16 cellular contexts compared by ENCODE assay signal in the genomic region with DNA sequence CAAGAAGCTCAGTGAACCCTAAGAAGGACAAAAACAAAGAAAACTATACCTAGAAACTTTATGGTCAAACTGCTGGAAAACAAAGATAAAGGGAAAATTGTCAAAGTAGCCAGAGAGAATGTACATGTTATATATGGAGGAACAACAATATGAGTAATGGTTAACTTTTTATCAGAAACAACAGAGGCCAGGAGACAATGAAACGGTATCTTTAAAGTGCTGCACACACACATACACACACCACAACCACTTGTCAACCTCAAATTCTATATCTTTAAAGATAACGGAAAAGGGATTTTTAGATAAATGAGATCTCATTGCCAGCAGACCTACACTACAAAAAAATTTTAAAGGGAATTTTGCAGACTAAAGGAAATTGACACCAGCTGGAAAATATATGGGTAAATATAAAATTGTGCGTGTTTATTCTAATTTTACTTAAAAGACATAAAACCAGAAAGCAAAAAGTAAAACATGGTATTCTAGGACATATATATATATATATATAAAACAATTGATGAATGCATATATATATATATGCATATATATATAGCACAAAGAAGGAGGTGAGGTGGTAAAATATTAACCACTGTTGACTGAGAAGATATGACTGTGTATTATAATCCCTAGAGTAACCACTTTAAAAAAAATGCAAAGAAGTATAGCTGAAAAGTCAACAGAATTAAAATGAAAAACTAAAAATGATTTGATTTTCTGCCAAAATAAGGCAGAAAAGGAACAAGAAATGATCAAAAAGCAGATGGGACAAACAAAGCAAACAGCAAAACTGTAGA.
DNase-seq lines count a peak whose midpoint lies in the region; ATAC-seq, FAIRE-seq and TF ChIP-seq lines count a peak whose summit lies in the region.
"Had no signal": no experiment of that assay in that cellular context is flagged by ENCODE, and none has a peak within 500 bp of the region (broad histone marks: within the 10 kb centered on the region; RNA-seq: fewer than 3 reads in every experiment).

No MANE protein-coding gene starts in this region.

- H3K36me3 ChIP-seq in OCI-LY1 (ENCODE audit: insufficient read depth, low read length) (0 out of 2 replicates have a peak, but pooled peaks cover 6% of the 10 kb centered on the region), GM12878 (ENCODE audit: control insufficient read depth in 2 of 2, insufficient read depth in 2 of 2, low read length in 1 of 2) (no peaks in the 10 kb centered on the region), gastroesophageal sphincter (no peaks in the 10 kb centered on the region)
- H3K36me3 ChIP-seq: Peyer's patch had no signal

- POLR2A ChIA-PET in GM12878 (lab: Charles Lee), result interaction anchor here (0.6 kb wide), 1 partner anchor 152 kb away, joined by 3 read pairs; no protein-coding TSS in a partner anchor

- BruUV-seq in GM12878 (replicated peaks; lab: Mats Ljungman, UMichigan), result no TSS peak

- intact Hi-C loops in GM12878 (cut with micrococcal nuclease; ENCODE audit: unreplicated experiment), result no loop called here

- no peak for DNase-seq in GM12878 (ENCODE audit: low read depth, low spot score)
- no peak for DNase-seq in cerebellar nuclear complex (lab: John Stamatoyannopoulos, UW)
- no peak for DNase-seq in stimulated activated CD4-positive, alpha-beta T cell treated with anti-CD3 and anti-CD28 coated beads, Interleukin-12 subunit alpha, Interleukin-12 subunit beta, amount 100 ng/mL, for 4 hours
- DNase-seq: ACHN, Caco-2, GOT3, NCI-H187 treated with DMSO at 0.1 percent for 48 hours, NCI-H446 treated with DMSO at 0.1 percent for 48 hours, Peyer's patch had no signal

- TF ChIP-seq POLR2A in GM12878 (IDR thresholded peaks at IDR 0.05; ENCODE audit: low read depth, low read length), result no peak
- no peak for TF ChIP-seq POLR2A in gastroesophageal sphincter (IDR thresholded peaks at IDR 0.05)

- H2AFZ ChIP-seq in OCI-LY1 (ENCODE audit: low read length), result no peak overlapping the region
- no peak overlapping the region for H2AFZ ChIP-seq in GM12878 (ENCODE audit: control insufficient read depth, low read depth, low read length)

- H3K4me3 ChIP-seq in OCI-LY1 (ENCODE audit: low read depth, low read length, poor library complexity, severe bottlenecking) (no peak overlapping the region), GM12878 (no peak overlapping the region), gastroesophageal sphincter (no peak overlapping the region)
- H3K4me3 ChIP-seq: Peyer's patch, SK-N-MC had no signal

- ATAC-seq in GM18511 (IDR thresholded peaks at IDR 0.05; ENCODE audit: unreplicated experiment), result peak; percentile 48
- peak; percentile 48 for ATAC-seq in HG03135 (IDR thresholded peaks at IDR 0.05; ENCODE audit: unreplicated experiment)
- ATAC-seq in GM12878, result peak; percentile 61
- no peak for ATAC-seq in gastroesophageal sphincter
- ATAC-seq in GM21576 (IDR thresholded peaks at IDR 0.05; ENCODE audit: unreplicated experiment), result no peak
- ATAC-seq: Right ventricle myocardium inferior had no signal

- no peaks in the 10 kb centered on the region for H3K27me3 ChIP-seq in OCI-LY1 (ENCODE audit: insufficient read depth, low read length)
- no peaks in the 10 kb centered on the region for H3K27me3 ChIP-seq in GM12878 (replicated peaks in 1 of 2; ENCODE audit: control insufficient read depth in 2 of 2, insufficient read depth in 2 of 2, low read length in 1 of 2)
- no peaks in the 10 kb centered on the region for H3K27me3 ChIP-seq in gastroesophageal sphincter
- H3K27me3 ChIP-seq: Peyer's patch had no signal

- RAD21 ChIA-PET in GM12878 (lab: Charles Lee; ENCODE audit: unreplicated experiment), result interaction anchor here (0.8 to 2.5 kb wide), 5 partner anchors 55 to 1001 kb away, joined by 3 to 11 read pairs (median 4); no protein-coding TSS in a partner anchor

- H3K4me2 ChIP-seq in OCI-LY1 (ENCODE audit: low read length), result peak overlapping the region; percentile 11
- H3K4me2 ChIP-seq in GM12878 (ENCODE audit: control insufficient read depth, insufficient read depth), result no peak overlapping the region

- CTCF ChIA-PET in GM12878 (lab: Yijun Ruan, JAX), result interaction anchor here (0.6 to 3.1 kb wide), 9 partner anchors 14 to 457 kb away, joined by 3 to 19 read pairs (median 3); no protein-coding TSS in a partner anchor

- SMC1A ChIA-PET in GM12878 (lab: Charles Lee; ENCODE audit: uncharacterized antibody, unreplicated experiment), result interaction anchor here (0.6 to 3.3 kb wide), 15 partner anchors 12 to 820 kb away, joined by 3 to 15 read pairs (median 4); no protein-coding TSS in a partner anchor

- no peaks in the 10 kb centered on the region for H3F3A ChIP-seq in OCI-LY1 (ENCODE audit: insufficient read depth, low read length)

- no peak for TF ChIP-seq RAD21 in GM12878 (IDR thresholded peaks at IDR 0.05; ENCODE audit: insufficient read depth, low read depth, low read length)

- H3K4me1 ChIP-seq in OCI-LY1 (ENCODE audit: insufficient read depth, low read length, severe bottlenecking), result peaks cover 59% of the 10 kb centered on the region
- peaks cover 11% of the 10 kb centered on the region for H3K4me1 ChIP-seq in GM12878 (ENCODE audit: control insufficient read depth, insufficient read depth, low read length)
- H3K4me1 ChIP-seq in gastroesophageal sphincter, result no peaks in the 10 kb centered on the region
- H3K4me1 ChIP-seq: Peyer's patch had no signal

- 91% methylated on average over 3 of the region's 3 CpGs for WGBS in GM12878 (ENCODE audit: insufficient coverage, insufficient replicate concordance, low lambda C conversion rate, missing lambda C conversion rate)
- WGBS in gastroesophageal sphincter (ENCODE audit: low coverage in 1 of 2), 2 donors, result 94 to 95% methylated on average over 3 of the region's 3 CpGs

- no peak for FAIRE-seq in GM12878 (lab: Jason Lieb, UNC)

- H3K27ac ChIP-seq in OCI-LY1 (ENCODE audit: low read depth, low read length, poor library complexity, severe bottlenecking) (peak overlapping the region; percentile 94), GM12878 (ENCODE audit: control insufficient read depth, insufficient read depth) (no peak overlapping the region), gastroesophageal sphincter (no peak overlapping the region)
- H3K27ac ChIP-seq: Peyer's patch, SK-N-MC had no signal

- H3K9me3 ChIP-seq in OCI-LY1 (ENCODE audit: low read length) (no peaks in the 10 kb centered on the region), GM12878 (replicated peaks; ENCODE audit: control insufficient read depth, insufficient read depth, low read length) (peaks cover 3% of the 10 kb centered on the region; the same call in 1 of the 3 replicates), gastroesophageal sphincter (no peaks in the 10 kb centered on the region)
- H3K9me3 ChIP-seq: Caco-2, Peyer's patch had no signal

- H3K9ac ChIP-seq in OCI-LY1 (ENCODE audit: low read length) (peak overlapping the region; percentile 37; the same call in 1 of the 2 replicates), GM12878 (ENCODE audit: control insufficient read depth, insufficient read depth, low read length) (no peak overlapping the region)

- no peaks in the 10 kb centered on the region for H3K79me2 ChIP-seq in OCI-LY1 (ENCODE audit: insufficient read depth, low read length)
- H3K79me2 ChIP-seq in GM12878 (ENCODE audit: control insufficient read depth, insufficient read depth, low read length), result no peaks in the 10 kb centered on the region

- no peak for TF ChIP-seq EP300 in GM12878 (IDR thresholded peaks at IDR 0.05; ENCODE audit: borderline replicate concordance in 1 of 2, control insufficient read depth in 1 of 2, low read depth in 2 of 2, low read length in 2 of 2)
- no peak for TF ChIP-seq EP300 in gastroesophageal sphincter (IDR thresholded peaks at IDR 0.05)

- no peaks in the 10 kb centered on the region for H4K20me1 ChIP-seq in OCI-LY1 (ENCODE audit: insufficient read depth, low read length)
- no peaks in the 10 kb centered on the region for H4K20me1 ChIP-seq in GM12878 (ENCODE audit: control insufficient read depth, insufficient read depth)

- TF ChIP-seq CTCF in OCI-LY1 (IDR thresholded peaks at IDR 0.05; ENCODE audit: low read length) (no peak), GM12878 (IDR thresholded peaks at IDR 0.05 in 2 of 3, conservative IDR thresholded peaks at IDR 0.05 in 1 of 3; ENCODE audit: control insufficient read depth in 2 of 3, extremely low read depth in 1 of 3, insufficient read depth in 1 of 3, low read depth in 3 of 3, low read length in 3 of 3) (no peak), gastroesophageal sphincter (IDR thresholded peaks at IDR 0.05) (no peak)

- H3K9me2 ChIP-seq in OCI-LY1 (ENCODE audit: low read depth, low read length), result no peaks in the 10 kb centered on the region

- in situ Hi-C loops in GM12878 (cut with MboI), result no loop called here

TF ChIP-seq in GM12878, 131 proteins besides CTCF, POLR2A, EP300 and RAD21:
- TF ChIP-seq CREM (IDR thresholded peaks at IDR 0.05; ENCODE audit: low read depth), result no peak

Comparison
In these comparisons a context has a peak if more than half of its experiments do, and no peak if none do; other contexts are left out.
1. ATAC-seq: peak in GM18511 (single experiment), HG03135 (single experiment) and GM12878 (single experiment); none in gastroesophageal sphincter (single experiment) and GM21576 (single experiment).